ENCODE assay signal across 1 cellular context in the genomic region with DNA sequence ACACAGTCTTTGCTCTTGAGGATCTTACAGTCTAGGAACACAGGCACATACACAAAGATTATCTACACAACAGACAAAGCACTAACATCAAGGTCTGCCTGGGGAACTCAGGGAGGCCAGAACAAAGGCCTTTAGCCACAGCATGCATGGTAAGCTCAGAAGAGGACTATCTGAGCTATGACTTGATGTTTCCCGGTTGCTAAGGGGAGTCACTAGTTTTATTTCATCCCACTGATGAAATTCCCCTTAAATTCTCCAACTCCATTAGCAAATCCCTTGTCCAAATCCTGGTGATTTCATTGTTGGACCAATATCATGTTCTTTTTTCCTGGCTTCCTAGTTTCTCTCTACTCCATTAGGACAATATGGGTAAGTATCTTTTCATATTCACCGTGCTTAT.
TF ChIP-seq lines count a peak whose summit lies in the region.

No MANE protein-coding gene starts in this region.

TF ChIP-seq in IMR-90, 13 proteins besides CTCF, POLR2A, EP300 and RAD21:
- TF ChIP-seq FOS (IDR thresholded peaks at IDR 0.05; ENCODE audit: low read depth, low read length) (no peak), NFE2L2 (IDR thresholded peaks at IDR 0.05; ENCODE audit: low read depth, low read length) (no peak), BHLHE40 (IDR thresholded peaks at IDR 0.05; ENCODE audit: low read depth, low read length) (no peak), MAFK (IDR thresholded peaks at IDR 0.05; ENCODE audit: low read depth, low read length) (no peak), SMC3 (IDR thresholded peaks at IDR 0.05; ENCODE audit: low read depth, low read length) (no peak), MAZ (IDR thresholded peaks at IDR 0.05; ENCODE audit: borderline replicate concordance, low read depth, low read length) (no peak), CHD1 (IDR thresholded peaks at IDR 0.05; ENCODE audit: low read depth, low read length) (no peak), RCOR1 (IDR thresholded peaks at IDR 0.05; ENCODE audit: insufficient replicate concordance, low read length) (no peak), MXI1 (IDR thresholded peaks at IDR 0.05; ENCODE audit: borderline replicate concordance, low read depth, low read length) (no peak), ELK1 (IDR thresholded peaks at IDR 0.05; ENCODE audit: borderline replicate concordance, low read depth, low read length) (no peak), RFX5 (IDR thresholded peaks at IDR 0.05; ENCODE audit: low read depth, low read length) (no peak)
- TF ChIP-seq, protein P1, sequence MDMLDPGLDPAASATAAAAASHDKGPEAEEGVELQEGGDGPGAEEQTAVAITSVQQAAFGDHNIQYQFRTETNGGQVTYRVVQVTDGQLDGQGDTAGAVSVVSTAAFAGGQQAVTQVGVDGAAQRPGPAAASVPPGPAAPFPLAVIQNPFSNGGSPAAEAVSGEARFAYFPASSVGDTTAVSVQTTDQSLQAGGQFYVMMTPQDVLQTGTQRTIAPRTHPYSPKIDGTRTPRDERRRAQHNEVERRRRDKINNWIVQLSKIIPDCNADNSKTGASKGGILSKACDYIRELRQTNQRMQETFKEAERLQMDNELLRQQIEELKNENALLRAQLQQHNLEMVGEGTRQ (IDR thresholded peaks at IDR 0.05; ENCODE audit: low read depth, low read length), result no peak
